11 cellular contexts compared by ENCODE assay signal in genomic region chr10:21427804-21428481, GRCh38.
DNase-seq lines count a peak whose midpoint lies in the region; ATAC-seq and TF ChIP-seq lines count a peak whose summit lies in the region.
"Had no signal": no experiment of that assay in that cellular context is flagged by ENCODE, and none has a peak within 500 bp of the region (broad histone marks: within the 10 kb centered on the region; RNA-seq: fewer than 3 reads in every experiment).

No MANE protein-coding gene starts in this region.

- no peak overlapping the region for H3K4ac ChIP-seq in mesenchymal stem cell (ENCODE audit: low read depth in 1 of 2, low read length in 2 of 2)

- no peak for TF ChIP-seq CTCF in RWPE1 (conservative IDR thresholded peaks at IDR 0.05; ENCODE audit: low read depth)

- H3K4me3 ChIP-seq in mesenchymal stem cell (ENCODE audit: insufficient read depth in 1 of 2, low read depth in 1 of 2, low read length in 2 of 2), result no peak overlapping the region

- no peak overlapping the region for H2AFZ ChIP-seq in mesenchymal stem cell (ENCODE audit: low read depth, low read length)

- H2BK12ac ChIP-seq in mesenchymal stem cell (ENCODE audit: low read length in 2 of 2), result no peak overlapping the region

- peak overlapping the region; percentile 11 for H3K9ac ChIP-seq in mesenchymal stem cell (ENCODE audit: low read length)

- H3K4me3 Mint-ChIP-seq in activated CD4-positive, alpha-beta memory T cell treated with anti-CD3 and anti-CD28 coated beads, Interleukin-2, amount 10 ng/mL, durations not matched to agents 7 days and 5 days, result no peak overlapping the region
- H3K4me3 Mint-ChIP-seq: activated B cell treated with CpG ODN at 0.5 μM for 24 hours; activated naive CD8-positive, alpha-beta T cell; effector memory CD8-positive, alpha-beta T cell had no signal

- 76% methylated on average over 5 of the region's 6 CpGs for WGBS in mesenchymal stem cell

- H3K14ac ChIP-seq in mesenchymal stem cell (ENCODE audit: low read length in 2 of 2), result no peak overlapping the region

- H2BK120ac ChIP-seq in mesenchymal stem cell (ENCODE audit: low read depth, low read length), result no peak overlapping the region

- H3K36me3 Mint-ChIP-seq in activated CD4-positive, alpha-beta memory T cell treated with anti-CD3 and anti-CD28 coated beads, Interleukin-2, amount 10 ng/mL, durations not matched to agents 7 days and 5 days (ENCODE audit: low read depth), result no peaks in the 10 kb centered on the region
- H3K36me3 Mint-ChIP-seq: activated naive CD8-positive, alpha-beta T cell had no signal

- H3K27ac ChIP-seq in RWPE1 (no peak overlapping the region), mesenchymal stem cell (ENCODE audit: low read length, poor library complexity, severe bottlenecking) (no peak overlapping the region)

- no peaks in the 10 kb centered on the region for H3K36me3 ChIP-seq in mesenchymal stem cell (ENCODE audit: control insufficient read depth in 1 of 2, insufficient read depth in 2 of 2, low read depth in 1 of 2, low read length in 2 of 2)

- no peaks in the 10 kb centered on the region for H3K27me3 ChIP-seq in mesenchymal stem cell (ENCODE audit: control insufficient read depth in 1 of 2, insufficient read depth in 1 of 2, low read length in 2 of 2)

- H3K18ac ChIP-seq in mesenchymal stem cell (ENCODE audit: low read depth in 1 of 2, low read length in 2 of 2), result peak overlapping the region in 1 of 2 experiments; percentile 18

- DNase-seq in HEK293T (ENCODE audit: extremely low spot score) (peak; percentile 14), RWPE1 (ENCODE audit: low spot score) (peak; percentile 28), mesenchymal stem cell (peak; percentile 41), SIG-M5 (lab: John Stamatoyannopoulos, UW) (no peak)
- no peak for DNase-seq in activated T-cell treated with anti-CD3 and anti-CD28 coated beads, Interleukin-2, amount 50 U/mL, for 1 hour
- DNase-seq in activated CD4-positive, alpha-beta memory T cell treated with anti-CD3 and anti-CD28 coated beads, Interleukin-2, amount 10 ng/mL, durations not matched to agents 7 days and 5 days, result no peak
- DNase-seq: activated B cell treated with CpG ODN at 0.5 μM for 24 hours; effector memory CD8-positive, alpha-beta T cell; OCI-M1 had no signal

- no peak overlapping the region for H2AK5ac ChIP-seq in mesenchymal stem cell (ENCODE audit: low read length, severe bottlenecking)

- peaks cover 3% of the 10 kb centered on the region for H3K9me3 ChIP-seq in mesenchymal stem cell (ENCODE audit: control insufficient read depth, low read length)

- CTCF ChIA-PET in HEK293T (lab: Yijun Ruan, JAX) (no interaction called here), RWPE1 (lab: Yijun Ruan, JAX) (no interaction called here)
- CTCF ChIA-PET in activated CD4-positive, alpha-beta memory T cell treated with anti-CD3 and anti-CD28 coated beads, Interleukin-2, amount 10 ng/mL, durations not matched to agents 7 days and 5 days (lab: Charles Lee), result no interaction called here

- H3K4me2 ChIP-seq in mesenchymal stem cell (ENCODE audit: low read length, poor library complexity, severe bottlenecking), result no peak overlapping the region

- peaks cover 5% of the 10 kb centered on the region for H3K4me1 Mint-ChIP-seq in activated CD4-positive, alpha-beta memory T cell treated with anti-CD3 and anti-CD28 coated beads, Interleukin-2, amount 10 ng/mL, durations not matched to agents 7 days and 5 days
- H3K4me1 Mint-ChIP-seq: activated B cell treated with CpG ODN at 0.5 μM for 24 hours had no signal

- no peaks in the 10 kb centered on the region for H3K9me3 Mint-ChIP-seq in activated CD4-positive, alpha-beta memory T cell treated with anti-CD3 and anti-CD28 coated beads, Interleukin-2, amount 10 ng/mL, durations not matched to agents 7 days and 5 days
- H3K9me3 Mint-ChIP-seq: effector memory CD8-positive, alpha-beta T cell had no signal

- no peaks in the 10 kb centered on the region for H3K27me3 Mint-ChIP-seq in activated CD4-positive, alpha-beta memory T cell treated with anti-CD3 and anti-CD28 coated beads, Interleukin-2, amount 10 ng/mL, durations not matched to agents 7 days and 5 days
- H3K27me3 Mint-ChIP-seq: activated naive CD8-positive, alpha-beta T cell had no signal

- POLR2A ChIA-PET in HEK293T (lab: Yijun Ruan, JAX) (no interaction called here), RWPE1 (lab: Yijun Ruan, JAX; ENCODE audit: low non-redundant PET) (no interaction called here)
- POLR2A ChIA-PET in activated CD4-positive, alpha-beta memory T cell treated with anti-CD3 and anti-CD28 coated beads, Interleukin-2, amount 10 ng/mL, durations not matched to agents 7 days and 5 days (lab: Charles Lee), result no interaction called here

- no peaks in the 10 kb centered on the region for H3K79me1 ChIP-seq in mesenchymal stem cell (replicated peaks; ENCODE audit: low read length, poor library complexity, severe bottlenecking)

- no peaks in the 10 kb centered on the region for H3K4me1 ChIP-seq in mesenchymal stem cell (ENCODE audit: control insufficient read depth, insufficient read depth, low read depth, low read length)

- no peak overlapping the region for H2BK5ac ChIP-seq in mesenchymal stem cell (ENCODE audit: low read depth, low read length, poor library complexity, severe bottlenecking)

- H4K8ac ChIP-seq in mesenchymal stem cell (ENCODE audit: low read length), result no peak overlapping the region

- no peak overlapping the region for H4K91ac ChIP-seq in mesenchymal stem cell (ENCODE audit: low read length)

- H3K27ac Mint-ChIP-seq in activated CD4-positive, alpha-beta memory T cell treated with anti-CD3 and anti-CD28 coated beads, Interleukin-2, amount 10 ng/mL, durations not matched to agents 7 days and 5 days, result no peak overlapping the region
- H3K27ac Mint-ChIP-seq: activated B cell treated with CpG ODN at 0.5 μM for 24 hours; activated naive CD8-positive, alpha-beta T cell; effector memory CD8-positive, alpha-beta T cell had no signal

- H3K23ac ChIP-seq in mesenchymal stem cell (ENCODE audit: low read length in 2 of 2), result no peak overlapping the region

- ATAC-seq in GM18502 (IDR thresholded peaks at IDR 0.05; ENCODE audit: poor library complexity, unreplicated experiment), result peak; percentile 78
- ATAC-seq: effector memory CD8-positive, alpha-beta T cell had no signal

- no peak overlapping the region for H2BK15ac ChIP-seq in mesenchymal stem cell (ENCODE audit: low read depth, poor library complexity, severe bottlenecking)

TF ChIP-seq in HEK293T, 16 proteins besides CTCF, POLR2A, EP300 and RAD21:
- TF ChIP-seq L3MBTL2 (conservative IDR thresholded peaks at IDR 0.05) (peak; percentile 61), TARDBP (IDR thresholded peaks at IDR 0.05) (no peak), PKNOX1 (IDR thresholded peaks at IDR 0.05) (no peak), SUZ12 (IDR thresholded peaks at IDR 0.05) (no peak), CTBP1 (IDR thresholded peaks at IDR 0.05; ENCODE audit: borderline replicate concordance) (no peak), HDGF (IDR thresholded peaks at IDR 0.05; ENCODE audit: borderline replicate concordance) (no peak), LEF1 (IDR thresholded peaks at IDR 0.05; ENCODE audit: borderline replicate concordance) (no peak), FOXM1 (IDR thresholded peaks at IDR 0.05; ENCODE audit: borderline replicate concordance) (no peak), FOXA1 (IDR thresholded peaks at IDR 0.05) (no peak)

Comparison
In these comparisons a context has a peak if more than half of its experiments do, and no peak if none do; other contexts are left out.
1. DNase-seq: peak in HEK293T (single experiment), RWPE1 (single experiment) and mesenchymal stem cell (single experiment); none in SIG-M5 (single experiment), activated T-cell treated with anti-CD3 and anti-CD28 coated beads, Interleukin-2, amount 50 U/mL, for 1 hour (single experiment) and activated CD4-positive, alpha-beta memory T cell treated with anti-CD3 and anti-CD28 coated beads, Interleukin-2, amount 10 ng/mL, durations not matched to agents 7 days and 5 days (single experiment).